Comparison of ENCODE assay signal across 1 cellular context in the genomic region with DNA sequence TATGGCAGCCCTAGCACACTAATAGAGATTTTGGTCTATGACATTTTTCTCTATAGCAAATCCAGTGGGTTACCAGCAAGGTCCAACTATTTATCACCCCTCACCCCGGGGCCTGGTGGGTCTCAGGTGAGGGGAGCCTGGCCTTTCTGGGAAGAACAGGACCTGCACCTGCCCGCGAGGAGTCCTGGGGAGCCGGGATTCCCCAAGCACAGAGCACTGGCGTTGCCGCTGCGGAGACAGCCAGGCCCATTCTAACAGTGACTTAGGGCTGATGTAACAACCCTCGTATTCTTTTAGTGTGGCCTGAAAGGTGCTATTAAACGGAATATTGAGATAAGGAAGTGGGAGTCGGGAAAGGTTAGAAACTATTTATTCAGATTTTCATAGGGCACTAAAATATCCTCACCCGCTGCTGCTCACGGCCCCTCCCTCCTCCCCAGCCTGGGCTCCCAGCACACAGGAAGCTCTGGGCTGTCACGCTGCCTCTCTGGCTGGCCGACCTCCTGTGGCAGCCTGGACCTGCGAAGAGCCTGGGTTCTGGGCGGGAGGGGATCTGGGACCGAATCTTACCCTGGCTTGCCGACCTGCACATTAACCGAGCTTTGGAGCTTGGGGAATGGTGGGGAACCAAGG.
TF ChIP-seq lines count a peak whose summit lies in the region.

No MANE protein-coding gene starts in this region.

TF ChIP-seq in GM23338, 12 proteins besides CTCF, POLR2A, EP300 and RAD21 (continued from another document):
- TF ChIP-seq NANOG (IDR thresholded peaks at IDR 0.05; ENCODE audit: borderline replicate concordance), result no peak
- no peak for TF ChIP-seq ETS1 (IDR thresholded peaks at IDR 0.05)
- TF ChIP-seq EZH2 (IDR thresholded peaks at IDR 0.05; ENCODE audit: low read depth, unreplicated experiment), result no peak
- no peak for TF ChIP-seq STAT1 (IDR thresholded peaks at IDR 0.05; ENCODE audit: unreplicated experiment)
- TF ChIP-seq POLR2AphosphoS5 (IDR thresholded peaks at IDR 0.05; ENCODE audit: low read depth), result no peak
- no peak for TF ChIP-seq ZNF462 (CRISPR knock-in tag; IDR thresholded peaks at IDR 0.05)
- TF ChIP-seq CREB1 (CRISPR knock-in tag; IDR thresholded peaks at IDR 0.05; ENCODE audit: low read depth), result no peak
